In the genomic region with DNA sequence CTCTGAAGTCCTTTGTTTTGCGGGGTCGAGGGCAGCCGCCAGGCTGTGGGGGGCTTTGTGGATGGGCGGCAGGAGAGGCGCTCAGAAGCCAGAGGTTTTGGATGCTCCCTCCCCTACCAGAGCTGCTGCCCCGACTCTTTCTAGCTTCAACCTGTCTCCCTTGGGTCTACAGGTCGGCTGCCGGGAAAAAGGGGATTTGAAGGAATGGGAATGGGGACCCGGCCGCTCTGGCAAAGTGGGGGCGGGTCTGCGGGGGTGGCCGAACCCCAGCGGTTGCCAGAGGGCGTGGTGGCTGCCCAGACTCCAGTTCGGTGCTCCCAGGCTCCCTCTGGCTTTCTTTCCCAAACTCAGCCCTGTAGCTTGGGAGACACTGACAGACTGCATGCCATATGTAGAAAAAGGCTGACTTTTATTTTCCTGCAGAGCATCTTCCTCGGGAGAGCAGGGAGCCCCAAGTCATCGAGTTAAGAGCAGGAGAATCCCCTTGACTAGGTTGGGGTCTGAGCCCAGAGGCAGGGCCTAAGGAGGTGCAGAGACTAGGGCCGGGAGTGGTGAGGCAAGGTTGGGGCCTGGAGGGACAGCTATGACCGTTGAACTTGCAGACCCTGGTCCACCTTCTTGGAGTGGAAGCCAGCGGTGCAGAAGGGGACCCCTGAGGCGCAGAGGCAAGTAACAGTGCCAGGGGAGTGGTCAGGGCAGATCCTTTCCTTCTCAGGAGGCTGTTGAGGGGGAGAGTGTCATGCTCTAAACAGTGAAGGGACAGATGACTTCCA, we compare ENCODE assay signal across 6 cellular contexts. TPM values are rescaled to one million over a fixed set of nuclear protein-coding genes. Genes with fewer than 3 reads are reported as not detected.
A peak's percentile ranks its signal among the peaks of the same experiment; 100 is the strongest.
DNase-seq lines count a peak whose midpoint lies in the region; ATAC-seq and TF ChIP-seq lines count a peak whose summit lies in the region.

No MANE protein-coding gene starts in this region.

- intact Hi-C loops in left lung (cut with DNase I), result loop anchor here in 1 of 2 donors (10.0 kb wide), 1 partner anchor 47 kb away; no protein-coding TSS in a partner anchor

- peaks cover 14 to 42% of the 10 kb centered on the region in 2 donors for H3K4me1 ChIP-seq in left lung

- H3K27me3 ChIP-seq in GM06990 (replicated peaks; ENCODE audit: control insufficient read depth, insufficient read depth, low read length) (no peaks in the 10 kb centered on the region), left lung (no peaks in the 10 kb centered on the region)

- no peak for ATAC-seq in left lung

- peak overlapping the region; percentile 96 to 97 for H3K27ac ChIP-seq in left lung

- H3K4me3 ChIP-seq in GM06990 (replicated peaks; ENCODE audit: low read depth, low read length) (peak overlapping the region; percentile 95), WI38 (ENCODE audit: low read depth, low read length) (peak overlapping the region; percentile 77), left lung (peak overlapping the region; percentile 53 to 91)

- DNase-seq in GM06990 (ENCODE audit: extremely low read depth, insufficient read length) (peak; percentile 44), left lung (peak in 1 of 2 donors; percentile 52), NCI-H1048 (lab: John Stamatoyannopoulos, UW) (no peak), mesenteric fat pad (ENCODE audit: low spot score) (no peak)
- no peak for DNase-seq in stimulated activated CD4-positive, alpha-beta T cell treated with anti-CD3 and anti-CD28 coated beads, Interleukin-4, amount 100 ng/mL, for 4 hours

- H3K36me3 ChIP-seq in GM06990 (ENCODE audit: control insufficient read depth, insufficient read depth, low read length) (no peaks in the 10 kb centered on the region), left lung (peaks cover 0 to 14% of the 10 kb centered on the region in 2 donors)

- TF ChIP-seq CTCF in GM06990 (IDR thresholded peaks at IDR 0.05; ENCODE audit: insufficient read depth, low read length, poor library complexity, severe bottlenecking), result no peak
- TF ChIP-seq CTCF in WI38 (IDR thresholded peaks at IDR 0.05; ENCODE audit: low read depth, low read length), result peak; percentile 25
- no peak for TF ChIP-seq CTCF in left lung (IDR thresholded peaks at IDR 0.05)

- H3K9me3 ChIP-seq in left lung, result no peaks in the 10 kb centered on the region

RNA-seq across cellular contexts. Expression of a gene that starts 1.4 kb away (rescaled TPM):
- total RNA-seq in left lung (100 to 1,000 TPM in 1 of 2 donors, 10 to 100 TPM in 1; 51.8 to 117 TPM), mesenteric fat pad (87.0 TPM)

RNA-seq across cellular contexts. Expression of a gene that starts 2.9 kb away (rescaled TPM):
- total RNA-seq in left lung (10 to 100 TPM; 13.1 to 17.4 TPM), mesenteric fat pad (7.3 TPM)

RNA-seq across cellular contexts. Expression of a gene that starts 15.0 kb away (rescaled TPM):
- 10 to 100 TPM; 23.8 to 28.1 TPM for total RNA-seq in left lung
- total RNA-seq in mesenteric fat pad, result 27.2 TPM

RNA-seq across cellular contexts. Expression of a gene that starts 29.2 kb away (rescaled TPM):
- total RNA-seq in left lung (10 to 100 TPM; 28.2 to 38.6 TPM), mesenteric fat pad (19.8 TPM)

RNA-seq across cellular contexts. Expression of a gene that starts 32.3 kb away (rescaled TPM):
- 100 to 1,000 TPM; 409 to 602 TPM for total RNA-seq in left lung
- 452 TPM for total RNA-seq in mesenteric fat pad
